ENCODE assay signal across 16 cellular contexts in genomic region chrX:40077176-40077575, GRCh38.
"Had no signal": no experiment of that assay in that cellular context is flagged by ENCODE, and none has a peak within 500 bp of the region (broad histone marks: within the 10 kb centered on the region; RNA-seq: fewer than 3 reads in every experiment).

No MANE protein-coding gene starts in this region.

- H3K27me3 Mint-ChIP-seq: activated naive CD4-positive, alpha-beta T cell treated with anti-CD3 and anti-CD28 coated beads, Interleukin-2, amount 10 ng/mL, durations not matched to agents 7 days and 5 days; activated naive CD8-positive, alpha-beta T cell treated with anti-CD3 and anti-CD28 coated beads, Interleukin-2, amount 50 U/mL, for 24 hours; naive thymus-derived CD8-positive, alpha-beta T cell had no signal

- H3K27ac Mint-ChIP-seq: activated naive CD8-positive, alpha-beta T cell treated with anti-CD3 and anti-CD28 coated beads, Interleukin-2, amount 50 U/mL, for 24 hours had no signal

- DNase-seq: activated CD4-positive, alpha-beta T cell treated with anti-CD3 and anti-CD28 coated beads, Interleukin-2, amount 50 U/mL, for 4 hours; activated effector memory CD4-positive, alpha-beta T cell treated with anti-CD3 and anti-CD28 coated beads, Interleukin-2, amount 50 U/mL, for 16 hours; activated naive CD4-positive, alpha-beta T cell treated with anti-CD3 and anti-CD28 coated beads, Interleukin-2, amount 10 ng/mL, durations not matched to agents 7 days and 5 days; activated naive CD8-positive, alpha-beta T cell treated with anti-CD3 and anti-CD28 coated beads, Interleukin-2, amount 50 U/mL, for 24 hours; caudate nucleus; dermis blood vessel endothelial cell; effector CD8-positive, alpha-beta T cell; foreskin melanocyte; kidney; naive thymus-derived CD8-positive, alpha-beta T cell; psoas muscle; small intestine; stimulated activated CD4-positive, alpha-beta T cell treated with anti-CD3 and anti-CD28 coated beads, Interleukin-15, amount 100 ng/mL, for 24 hours; stimulated activated naive B cell treated with anti-CD40 and anti-IgM and Interleukin-4, amounts not matched to agents 10 μg/mL and 1 μg/mL and 100 μg/mL, for 72 hours; T-helper 1 cell had no signal

- H3K9me3 ChIP-seq: psoas muscle had no signal

- ATAC-seq: left lobe of liver; naive thymus-derived CD8-positive, alpha-beta T cell; psoas muscle; stimulated activated naive B cell treated with anti-CD40 and anti-IgM and Interleukin-4, amounts not matched to agents 10 μg/mL and 1 μg/mL and 100 μg/mL, for 72 hours had no signal

- H3K9me3 Mint-ChIP-seq: activated naive CD4-positive, alpha-beta T cell treated with anti-CD3 and anti-CD28 coated beads, Interleukin-2, amount 10 ng/mL, durations not matched to agents 7 days and 5 days; activated naive CD8-positive, alpha-beta T cell treated with anti-CD3 and anti-CD28 coated beads, Interleukin-2, amount 50 U/mL, for 24 hours; naive thymus-derived CD8-positive, alpha-beta T cell; stimulated activated naive B cell treated with anti-CD40 and anti-IgM and Interleukin-4, amounts not matched to agents 10 μg/mL and 1 μg/mL and 100 μg/mL, for 72 hours had no signal

- H3K4me3 Mint-ChIP-seq: activated naive CD4-positive, alpha-beta T cell treated with anti-CD3 and anti-CD28 coated beads, Interleukin-2, amount 10 ng/mL, durations not matched to agents 7 days and 5 days; activated naive CD8-positive, alpha-beta T cell treated with anti-CD3 and anti-CD28 coated beads, Interleukin-2, amount 50 U/mL, for 24 hours; naive thymus-derived CD8-positive, alpha-beta T cell had no signal

- H3K4me3 ChIP-seq: psoas muscle had no signal
